ENCODE assay signal across 8 cellular contexts in genomic region chr17:82098169-82098938, GRCh38. TPM values are rescaled to one million over a fixed set of nuclear protein-coding genes. Genes with fewer than 3 reads are reported as not detected.
A peak's percentile ranks its signal among the peaks of the same experiment; 100 is the strongest.
DNase-seq lines count a peak whose midpoint lies in the region; ATAC-seq, FAIRE-seq and TF ChIP-seq lines count a peak whose summit lies in the region.

Gene FASN (minus strand): TSS chr17:82098236. CDS start chr17:82096445, 1,791 bp downstream.

- POLR2A ChIA-PET in HepG2 (lab: Yijun Ruan, JAX), result interaction anchor here (0.7 to 3.2 kb wide), 22 partner anchors 8 to 469 kb away, joined by 3 to 32 read pairs (median 4); partner anchors contain the start of genes ALYREF, ANAPC11, CENPX and CSNK1D

- peak; percentile 26 for FAIRE-seq in HepG2 (lab: Jason Lieb, UNC)

- ATAC-seq in GM19324 (IDR thresholded peaks at IDR 0.05; ENCODE audit: low FRiP score, unreplicated experiment), result peak; percentile 71
- peak; percentile 38 for ATAC-seq in HG03469 (IDR thresholded peaks at IDR 0.05; ENCODE audit: unreplicated experiment)
- ATAC-seq in HepG2, result peak; percentile 49

- no peaks in the 10 kb centered on the region for H3K9me3 ChIP-seq in BLaER1 treated with 17β-estradiol and CSF1 and Interleukin-3, amounts not matched to agents 10 nM and 100 nM (replicated peaks in 1 of 11)
- H3K9me3 ChIP-seq in HepG2 (ENCODE audit: low read length), result no peaks in the 10 kb centered on the region

- no TSS peak for BruUV-seq in HepG2 (replicated peaks; lab: Mats Ljungman, UMichigan)

- no peaks in the 10 kb centered on the region for H3K9me3 Mint-ChIP-seq in activated CD4-positive, alpha-beta T cell treated with anti-CD3 and anti-CD28 coated beads, Interleukin-2, amount 10 ng/mL, durations not matched to agents 24 days and 14 days

- H3K27ac ChIP-seq in BLaER1 treated with 17β-estradiol and CSF1 and Interleukin-3, amounts not matched to agents 10 nM and 100 nM, result peak within 1 kb of the TSS; percentile 91 to 99 (median 97)
- peak within 1 kb of the TSS; percentile 93 for H3K27ac ChIP-seq in HepG2 (ENCODE audit: extremely low read length, insufficient read depth, low read length)

- in situ Hi-C loops in HepG2 (cut with HindIII; ENCODE audit: extremely low pct_ligation_motif_present, low pct_unique_long_range_greater_than_20kb), result no loop called here

- DNase-seq in NCI-H526 (lab: John Stamatoyannopoulos, UW), result peak; percentile 84 to 98
- peak; percentile 98 for DNase-seq in activated CD4-positive, alpha-beta T cell treated with anti-CD3 and anti-CD28 coated beads, Interleukin-2, amount 10 ng/mL, durations not matched to agents 24 days and 14 days
- peak; percentile 90 for DNase-seq in dedifferentiated amniotic fluid mesenchymal stem cell (ENCODE audit: extremely low spot score)
- DNase-seq in HepG2 (ENCODE audit: low spot score), result peak; percentile 91
- DNase-seq in stimulated activated CD4-positive, alpha-beta T cell treated with anti-CD3 and anti-CD28 coated beads, Interleukin-4, amount 100 ng/mL, for 1 hour, result peak; percentile 95

- H3K27me3 Mint-ChIP-seq in activated CD4-positive, alpha-beta T cell treated with anti-CD3 and anti-CD28 coated beads, Interleukin-2, amount 10 ng/mL, durations not matched to agents 24 days and 14 days, result no peaks in the 10 kb centered on the region

- no peak within 1 kb of the TSS for H2AFZ ChIP-seq in HepG2 (ENCODE audit: low read length)

- H3K27ac Mint-ChIP-seq in activated CD4-positive, alpha-beta T cell treated with anti-CD3 and anti-CD28 coated beads, Interleukin-2, amount 10 ng/mL, durations not matched to agents 24 days and 14 days, result peak within 1 kb of the TSS; percentile 74

- peaks cover 18 to 45% (median 41%) of the 10 kb centered on the region in 11 experiments; a peak in 21 of 22 replicates for H4K20me1 ChIP-seq in BLaER1 treated with 17β-estradiol and CSF1 and Interleukin-3, amounts not matched to agents 10 nM and 100 nM
- peaks cover 32% of the 10 kb centered on the region for H4K20me1 ChIP-seq in HepG2 (ENCODE audit: insufficient read depth, low read length)

- H3K4me3 Mint-ChIP-seq in activated CD4-positive, alpha-beta T cell treated with anti-CD3 and anti-CD28 coated beads, Interleukin-2, amount 10 ng/mL, durations not matched to agents 24 days and 14 days, result peak within 1 kb of the TSS; percentile 80

- H3K4me2 ChIP-seq in BLaER1 treated with 17β-estradiol and CSF1 and Interleukin-3, amounts not matched to agents 10 nM and 100 nM, result peak within 1 kb of the TSS; percentile 95 to 100 (median 100)
- peak within 1 kb of the TSS; percentile 98 for H3K4me2 ChIP-seq in HepG2 (ENCODE audit: low read depth, low read length)

- peaks cover 13% of the 10 kb centered on the region for H3K36me3 Mint-ChIP-seq in activated CD4-positive, alpha-beta T cell treated with anti-CD3 and anti-CD28 coated beads, Interleukin-2, amount 10 ng/mL, durations not matched to agents 24 days and 14 days (ENCODE audit: low read depth)

- H3K79me2 ChIP-seq in HepG2 (ENCODE audit: insufficient read depth, low read length), result peaks cover 48% of the 10 kb centered on the region

- peak within 1 kb of the TSS; percentile 83 to 100 (median 98) for H3K4me3 ChIP-seq in BLaER1 treated with 17β-estradiol and CSF1 and Interleukin-3, amounts not matched to agents 10 nM and 100 nM
- peak within 1 kb of the TSS; percentile 72 to 96 (median 86) for H3K4me3 ChIP-seq in HepG2 (replicated peaks in 1 of 3; ENCODE audit: insufficient read depth in 1 of 3, low read depth in 2 of 3, low read length in 3 of 3)

- TF ChIP-seq RAD21 in HepG2 (CRISPR knock-in tag; IDR thresholded peaks at IDR 0.05), result peak; percentile 10

- TF ChIP-seq EP300 in HepG2 (IDR thresholded peaks at IDR 0.05; ENCODE audit: low read depth in 2 of 2, low read length in 2 of 2) (peak; percentile 31 to 55; a peak in 2 of 4 replicates), HepG2 (CRISPR knock-in tag; IDR thresholded peaks at IDR 0.05; ENCODE audit: borderline replicate concordance) (0 out of 2 replicates have a peak, but pooled peaks have one; percentile 2)

- peaks cover 44 to 65% (median 60%) of the 10 kb centered on the region in 10 experiments for H3K4me1 ChIP-seq in BLaER1 treated with 17β-estradiol and CSF1 and Interleukin-3, amounts not matched to agents 10 nM and 100 nM
- H3K4me1 ChIP-seq in HepG2 (ENCODE audit: insufficient read depth, low read length), result peaks cover 76% of the 10 kb centered on the region

- peaks cover 22 to 42% (median 31%) of the 10 kb centered on the region in 11 experiments for H3K36me3 ChIP-seq in BLaER1 treated with 17β-estradiol and CSF1 and Interleukin-3, amounts not matched to agents 10 nM and 100 nM
- peaks cover 18 to 26% of the 10 kb centered on the region in 2 experiments for H3K36me3 ChIP-seq in HepG2 (replicated peaks in 1 of 2; ENCODE audit: control insufficient read depth in 1 of 2, insufficient read depth in 2 of 2, low read length in 2 of 2)

- intact Hi-C loops in activated CD4-positive, alpha-beta T cell treated with anti-CD3 and anti-CD28 coated beads, Interleukin-2, amount 10 ng/mL, durations not matched to agents 24 days and 14 days (cut with micrococcal nuclease), result loop anchor here (1.0 to 5.0 kb wide), 5 partner anchors 56 to 238 kb away; partner anchors contain the start of genes CENPX, DCXR, LRRC45 and P4HB
- intact Hi-C loops in HepG2 (cut with micrococcal nuclease; ENCODE audit: unreplicated experiment), result loop anchor here (5.0 to 10.0 kb wide), 2 partner anchors 46 to 124 kb away; partner anchors contain the start of genes ASPSCR1, GPS1 and RFNG

- H3K4me1 Mint-ChIP-seq in activated CD4-positive, alpha-beta T cell treated with anti-CD3 and anti-CD28 coated beads, Interleukin-2, amount 10 ng/mL, durations not matched to agents 24 days and 14 days, result peaks cover 12% of the 10 kb centered on the region

- peak; percentile 84 for TF ChIP-seq CTCF in HepG2 (CRISPR knock-in tag; IDR thresholded peaks at IDR 0.05)

- no CpG with 5 or more reads among the region's 124 CpGs for WGBS in HepG2 (ENCODE audit: low lambda C conversion rate)

- CTCF ChIA-PET in HepG2 (lab: Yijun Ruan, JAX; ENCODE audit: low intra/inter-chr PET ratio, low total read pairs), result no interaction called here

- peak within 1 kb of the TSS; percentile 92 to 100 (median 98) for H3K9ac ChIP-seq in BLaER1 treated with 17β-estradiol and CSF1 and Interleukin-3, amounts not matched to agents 10 nM and 100 nM
- H3K9ac ChIP-seq in HepG2 (ENCODE audit: insufficient read depth, low read depth, low read length), result peak within 1 kb of the TSS; percentile 98

- no peaks in the 10 kb centered on the region for H3K27me3 ChIP-seq in BLaER1 treated with 17β-estradiol and CSF1 and Interleukin-3, amounts not matched to agents 10 nM and 100 nM
- H3K27me3 ChIP-seq in HepG2 (ENCODE audit: control insufficient read depth in 1 of 2, insufficient read depth in 2 of 2, low read length in 2 of 2), result no peaks in the 10 kb centered on the region; a peak in 1 of 5 replicates

- TF ChIP-seq POLR2A in HepG2 (IDR thresholded peaks at IDR 0.05; ENCODE audit: insufficient read depth in 1 of 2, low read depth in 2 of 2, low read length in 2 of 2), result peak in 1 of 2 experiments; percentile 96; a peak in 2 of 4 replicates

TF ChIP-seq in HepG2, 621 proteins besides CTCF, POLR2A, EP300 and RAD21 (continues in another document):
- TF ChIP-seq ZSCAN22 (CRISPR knock-in tag; IDR thresholded peaks at IDR 0.05), result no peak
- TF ChIP-seq ZNF484 (CRISPR knock-in tag; IDR thresholded peaks at IDR 0.05; ENCODE audit: borderline replicate concordance, low read depth), result peak; percentile 89; the same call in 1 of the 2 replicates
- peak; percentile 90 for TF ChIP-seq SKI (IDR thresholded peaks at IDR 0.05; ENCODE audit: partially characterized antibody)
- no peak for TF ChIP-seq CENPBD1 (CRISPR knock-in tag; IDR thresholded peaks at IDR 0.05; ENCODE audit: borderline replicate concordance, low read depth)
- peak; percentile 64 for TF ChIP-seq SPEN (CRISPR knock-in tag; IDR thresholded peaks at IDR 0.05; ENCODE audit: low read depth)
- TF ChIP-seq ZNF441 (CRISPR knock-in tag; IDR thresholded peaks at IDR 0.05; ENCODE audit: borderline replicate concordance), result peak; percentile 64
- TF ChIP-seq PAF1 (CRISPR knock-in tag; IDR thresholded peaks at IDR 0.05), result no peak
- no peak for TF ChIP-seq PTBP1 (IDR thresholded peaks at IDR 0.05; ENCODE audit: low read depth, low read length, poor library complexity, severe bottlenecking)
- TF ChIP-seq PLRG1 (conservative IDR thresholded peaks at IDR 0.05), result no peak
- no peak for TF ChIP-seq SMARCE1 (IDR thresholded peaks at IDR 0.05; ENCODE audit: borderline replicate concordance)

RNA-seq across cellular contexts. Expression of gene FASN, which starts in this region (rescaled TPM):
- 428 and 452 TPM in 2 replicates for total RNA-seq in activated CD4-positive, alpha-beta T cell treated with anti-CD3 and anti-CD28 coated beads, Interleukin-2, amount 10 ng/mL, durations not matched to agents 24 days and 14 days
- total RNA-seq in HepG2 (2016; rRNA removed; fragmentation: Illumina TruSeq; extraction: Trizol), result 101 and 192 TPM in 2 replicates
- 28.4 and 29.9 TPM in 2 replicates for total RNA-seq in HepG2 (2016; cell fraction: cytosol; rRNA removed; fragmentation: Illumina TruSeq; extraction: Trizol; ENCODE audit: low read depth)
- total RNA-seq in HepG2 (2016; cell fraction: insoluble cytoplasmic fraction; rRNA removed; fragmentation: Illumina TruSeq; extraction: Trizol), result 118 and 157 TPM in 2 replicates
- 63.2 and 68.3 TPM in 2 replicates for total RNA-seq in HepG2 (2016; cell fraction: membrane; rRNA removed; fragmentation: Illumina TruSeq; extraction: Trizol)
- total RNA-seq in HepG2 (2016; cell fraction: nucleus; rRNA removed; fragmentation: Illumina TruSeq; extraction: Trizol), result 147 and 173 TPM in 2 replicates
- 51.7 and 92.4 TPM in 2 replicates for polyA plus RNA-seq in HepG2 (2011; rRNA removed)
- polyA plus RNA-seq in HepG2 (2011; cell fraction: cytosol; rRNA removed), result 62.2 and 67.6 TPM in 2 replicates
- polyA plus RNA-seq in HepG2 (2011; cell fraction: nucleus; rRNA removed), result 516 and 545 TPM in 2 replicates
- polyA plus RNA-seq in HepG2 (2012), result 163 and 245 TPM in 2 replicates
- 24.8 and 25.4 TPM in 2 replicates for polyA plus RNA-seq in HepG2 (2016; cell fraction: cytosol; fragmentation: Illumina TruSeq; extraction: Trizol; ENCODE audit: low read depth)
- 209 and 303 TPM in 2 replicates for polyA plus RNA-seq in HepG2 (2016; cell fraction: insoluble cytoplasmic fraction; fragmentation: Illumina TruSeq; extraction: Trizol; ENCODE audit: low read depth)
- polyA plus RNA-seq in HepG2 (2016; cell fraction: membrane; fragmentation: Illumina TruSeq; extraction: Trizol; ENCODE audit: low read depth), result 52.3 and 61.0 TPM in 2 replicates
- 501 and 529 TPM in 2 replicates for polyA plus RNA-seq in HepG2 (2016; cell fraction: nucleus; fragmentation: Illumina TruSeq; extraction: Trizol; ENCODE audit: insufficient read depth, low read depth)
- 35.6 and 241 TPM in 2 replicates for polyA minus RNA-seq in HepG2 (2011; rRNA and poly(A)+ RNA removed; ENCODE audit: low replicate concordance)
- polyA minus RNA-seq in HepG2 (2011; cell fraction: cytosol; rRNA and poly(A)+ RNA removed), result 226 and 344 TPM in 2 replicates
- polyA minus RNA-seq in HepG2 (2011; cell fraction: nucleus; rRNA and poly(A)+ RNA removed), result 97.7 and 151 TPM in 2 replicates

Comparison
In these comparisons a context has a peak if more than half of its experiments do, and no peak if none do; other contexts are left out.
1. Peak in every context shown above with its lines: DNase-seq, ATAC-seq, H3K4me3 ChIP-seq and H3K27ac ChIP-seq.